Comparison of ENCODE assay signal across 21 cellular contexts in genomic region chr11:31022080-31022479, GRCh38.
"Had no signal": no experiment of that assay in that cellular context is flagged by ENCODE, and none has a peak within 500 bp of the region (broad histone marks: within the 10 kb centered on the region; RNA-seq: fewer than 3 reads in every experiment).

No MANE protein-coding gene starts in this region.

- H3K9me3 Mint-ChIP-seq: dendritic cell treated with granulocyte-macrophage colony-stimulating factor and Interleukin-4, amounts not matched to agents 40 ng/mL and 50 ng/mL, for 4 days; memory B cell; mesothelial cell of epicardium; neural crest cell had no signal

- H2AFZ ChIP-seq: hepatocyte had no signal

- H3K4me2 ChIP-seq: hepatocyte had no signal

- ATAC-seq: effector memory CD8-positive, alpha-beta T cell; foreskin keratinocyte; left cardiac atrium; lower lobe of right lung; natural killer cell; right cardiac atrium had no signal

- H3K4me1 Mint-ChIP-seq: memory B cell, mesothelial cell of epicardium, natural killer cell, neural crest cell had no signal

- H3K27ac Mint-ChIP-seq: dendritic cell treated with granulocyte-macrophage colony-stimulating factor and Interleukin-4, amounts not matched to agents 40 ng/mL and 50 ng/mL, for 4 days; effector memory CD8-positive, alpha-beta T cell; memory B cell; mesothelial cell of epicardium; natural killer cell had no signal

- DNase-seq: effector memory CD8-positive, alpha-beta T cell; erythroblast; foreskin keratinocyte; kidney; left cardiac atrium; left ventricle myocardium inferior; lower lobe of right lung; natural killer cell; right cardiac atrium; small intestine; stimulated activated CD4-positive, alpha-beta T cell treated with anti-CD3 and anti-CD28 coated beads, Interleukin-12 subunit alpha, Interleukin-12 subunit beta, amount 100 ng/mL, for 4 hours; stimulated activated naive CD4-positive, alpha-beta T cell; stomach; substantia nigra; transverse colon had no signal

- H3K9me3 ChIP-seq: left ventricle myocardium inferior, lower lobe of right lung, stomach, thoracic aorta, transverse colon had no signal

- H3K36me3 ChIP-seq: left ventricle myocardium inferior, lower lobe of right lung, stomach, thoracic aorta, transverse colon had no signal

- H3K4me1 ChIP-seq: foreskin keratinocyte, left ventricle myocardium inferior, lower lobe of right lung, stomach, transverse colon had no signal

- H3K27me3 ChIP-seq: foreskin keratinocyte, hepatocyte, stomach, transverse colon had no signal

- H3K27ac ChIP-seq: foreskin keratinocyte, hepatocyte, left ventricle myocardium inferior, lower lobe of right lung, stomach, thoracic aorta, transverse colon had no signal

- H3K36me3 Mint-ChIP-seq: memory B cell, mesothelial cell of epicardium, natural killer cell had no signal

- H3K4me3 Mint-ChIP-seq: dendritic cell treated with granulocyte-macrophage colony-stimulating factor and Interleukin-4, amounts not matched to agents 40 ng/mL and 50 ng/mL, for 4 days; effector memory CD8-positive, alpha-beta T cell; memory B cell; mesothelial cell of epicardium; natural killer cell; neural crest cell had no signal

- H3K79me2 ChIP-seq: hepatocyte had no signal

- H3K4me3 ChIP-seq: hepatocyte, left ventricle myocardium inferior, lower lobe of right lung, stomach, thoracic aorta, transverse colon had no signal

- H3K27me3 Mint-ChIP-seq: dendritic cell treated with granulocyte-macrophage colony-stimulating factor and Interleukin-4, amounts not matched to agents 40 ng/mL and 50 ng/mL, for 4 days; effector memory CD8-positive, alpha-beta T cell; memory B cell had no signal
